ENCODE assay signal across 2 cellular contexts in the genomic region with DNA sequence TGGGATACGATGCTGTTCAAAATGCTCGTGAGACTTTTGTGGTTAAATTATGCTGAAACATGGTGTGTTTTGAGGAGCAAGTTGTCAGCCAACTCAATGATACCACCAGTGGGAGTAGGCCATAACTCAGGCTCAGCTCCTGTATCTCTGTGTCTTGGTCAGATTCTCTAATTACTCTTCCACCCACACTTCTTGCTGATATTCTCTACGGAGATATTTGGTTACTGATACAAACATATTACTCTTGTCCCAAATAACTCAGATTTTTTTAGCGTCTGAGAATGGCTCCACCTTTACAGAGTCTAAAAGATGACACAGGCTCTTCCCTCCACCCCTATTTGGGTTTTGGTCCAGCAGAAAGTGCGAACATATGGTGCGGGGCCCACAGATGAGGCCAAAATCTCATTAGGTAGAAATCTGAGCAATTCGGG.
TF ChIP-seq lines count a peak whose summit lies in the region.

No MANE protein-coding gene starts in this region.

TF ChIP-seq in A549, 52 proteins besides CTCF, POLR2A, EP300 and RAD21:
- TF ChIP-seq CBX2 (IDR thresholded peaks at IDR 0.05; ENCODE audit: borderline replicate concordance, low read depth) = no peak
- TF ChIP-seq SMC3 (IDR thresholded peaks at IDR 0.05) = no peak
- TF ChIP-seq HOXB13 (CRISPR knock-in tag; IDR thresholded peaks at IDR 0.05; ENCODE audit: low read depth) = no peak
- no peak for TF ChIP-seq RFX5 (IDR thresholded peaks at IDR 0.05)
- TF ChIP-seq EHMT2 (IDR thresholded peaks at IDR 0.05; ENCODE audit: low read depth) = no peak
- no peak for TF ChIP-seq CBX8 (IDR thresholded peaks at IDR 0.05)
- no peak for TF ChIP-seq FOSL2 (IDR thresholded peaks at IDR 0.05)
- TF ChIP-seq FOSL2 (CRISPR knock-in tag; IDR thresholded peaks at IDR 0.05) = no peak
- TF ChIP-seq, protein P1, sequence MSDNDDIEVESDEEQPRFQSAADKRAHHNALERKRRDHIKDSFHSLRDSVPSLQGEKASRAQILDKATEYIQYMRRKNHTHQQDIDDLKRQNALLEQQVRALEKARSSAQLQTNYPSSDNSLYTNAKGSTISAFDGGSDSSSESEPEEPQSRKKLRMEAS (IDR thresholded peaks at IDR 0.05) = no peak
- no peak for TF ChIP-seq SREBF2 (IDR thresholded peaks at IDR 0.05)
- no peak for TF ChIP-seq MAFK (IDR thresholded peaks at IDR 0.05; ENCODE audit: partially characterized antibody)
- no peak for TF ChIP-seq CHD4 (IDR thresholded peaks at IDR 0.05; ENCODE audit: borderline replicate concordance)
- no peak for TF ChIP-seq TFCP2L1 (CRISPR knock-in tag; IDR thresholded peaks at IDR 0.05)
- TF ChIP-seq KDM5A (IDR thresholded peaks at IDR 0.05) = no peak
- TF ChIP-seq EHF (CRISPR knock-in tag; IDR thresholded peaks at IDR 0.05) = no peak
- TF ChIP-seq, protein P2, sequence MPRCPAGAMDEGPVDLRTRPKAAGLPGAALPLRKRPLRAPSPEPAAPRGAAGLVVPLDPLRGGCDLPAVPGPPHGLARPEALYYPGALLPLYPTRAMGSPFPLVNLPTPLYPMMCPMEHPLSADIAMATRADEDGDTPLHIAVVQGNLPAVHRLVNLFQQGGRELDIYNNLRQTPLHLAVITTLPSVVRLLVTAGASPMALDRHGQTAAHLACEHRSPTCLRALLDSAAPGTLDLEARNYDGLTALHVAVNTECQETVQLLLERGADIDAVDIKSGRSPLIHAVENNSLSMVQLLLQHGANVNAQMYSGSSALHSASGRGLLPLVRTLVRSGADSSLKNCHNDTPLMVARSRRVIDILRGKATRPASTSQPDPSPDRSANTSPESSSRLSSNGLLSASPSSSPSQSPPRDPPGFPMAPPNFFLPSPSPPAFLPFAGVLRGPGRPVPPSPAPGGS (IDR thresholded peaks at IDR 0.05) = no peak
- no peak for TF ChIP-seq CEBPB (IDR thresholded peaks at IDR 0.05)
- TF ChIP-seq HDAC2 (IDR thresholded peaks at IDR 0.05) = no peak

TF ChIP-seq in IMR-90, 13 proteins besides CTCF, POLR2A, EP300 and RAD21:
- TF ChIP-seq MAFK (IDR thresholded peaks at IDR 0.05; ENCODE audit: low read depth, low read length) (no peak), RCOR1 (IDR thresholded peaks at IDR 0.05; ENCODE audit: insufficient replicate concordance, low read length) (no peak), FOS (IDR thresholded peaks at IDR 0.05; ENCODE audit: low read depth, low read length) (no peak), SMC3 (IDR thresholded peaks at IDR 0.05; ENCODE audit: low read depth, low read length) (no peak), NFE2L2 (IDR thresholded peaks at IDR 0.05; ENCODE audit: low read depth, low read length) (no peak), RFX5 (IDR thresholded peaks at IDR 0.05; ENCODE audit: low read depth, low read length) (no peak), BHLHE40 (IDR thresholded peaks at IDR 0.05; ENCODE audit: low read depth, low read length) (no peak)
- TF ChIP-seq, protein P3, sequence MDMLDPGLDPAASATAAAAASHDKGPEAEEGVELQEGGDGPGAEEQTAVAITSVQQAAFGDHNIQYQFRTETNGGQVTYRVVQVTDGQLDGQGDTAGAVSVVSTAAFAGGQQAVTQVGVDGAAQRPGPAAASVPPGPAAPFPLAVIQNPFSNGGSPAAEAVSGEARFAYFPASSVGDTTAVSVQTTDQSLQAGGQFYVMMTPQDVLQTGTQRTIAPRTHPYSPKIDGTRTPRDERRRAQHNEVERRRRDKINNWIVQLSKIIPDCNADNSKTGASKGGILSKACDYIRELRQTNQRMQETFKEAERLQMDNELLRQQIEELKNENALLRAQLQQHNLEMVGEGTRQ (IDR thresholded peaks at IDR 0.05; ENCODE audit: low read depth, low read length) = no peak
- TF ChIP-seq, protein P4, sequence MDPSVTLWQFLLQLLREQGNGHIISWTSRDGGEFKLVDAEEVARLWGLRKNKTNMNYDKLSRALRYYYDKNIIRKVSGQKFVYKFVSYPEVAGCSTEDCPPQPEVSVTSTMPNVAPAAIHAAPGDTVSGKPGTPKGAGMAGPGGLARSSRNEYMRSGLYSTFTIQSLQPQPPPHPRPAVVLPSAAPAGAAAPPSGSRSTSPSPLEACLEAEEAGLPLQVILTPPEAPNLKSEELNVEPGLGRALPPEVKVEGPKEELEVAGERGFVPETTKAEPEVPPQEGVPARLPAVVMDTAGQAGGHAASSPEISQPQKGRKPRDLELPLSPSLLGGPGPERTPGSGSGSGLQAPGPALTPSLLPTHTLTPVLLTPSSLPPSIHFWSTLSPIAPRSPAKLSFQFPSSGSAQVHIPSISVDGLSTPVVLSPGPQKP (IDR thresholded peaks at IDR 0.05; ENCODE audit: borderline replicate concordance, low read depth, low read length) = no peak
